2 cellular contexts compared by ENCODE assay signal in the genomic region with DNA sequence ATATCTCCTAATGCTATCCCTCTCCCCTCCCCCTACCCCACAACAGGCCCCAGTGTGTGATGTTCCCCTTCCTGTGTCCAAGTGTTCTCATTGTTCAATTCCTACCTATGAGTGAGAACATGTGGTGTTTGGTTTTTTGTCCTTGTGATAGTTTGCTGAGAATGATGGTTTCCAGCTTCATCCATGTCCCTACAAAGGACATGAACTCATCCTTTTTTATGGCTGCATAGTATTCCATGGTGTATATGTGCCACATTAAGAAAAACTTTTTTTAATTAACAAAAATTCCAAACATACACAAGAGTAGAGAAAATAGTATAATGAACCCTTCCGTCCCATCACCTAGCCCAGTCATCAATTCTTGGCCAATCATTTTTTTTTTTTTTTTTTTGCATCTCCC.
TF ChIP-seq lines count a peak whose summit lies in the region.

No MANE protein-coding gene starts in this region.

TF ChIP-seq in HEK293, 187 proteins besides CTCF, POLR2A, EP300 and RAD21:
- TF ChIP-seq ZNF580 (tag by site-specific recombination; IDR thresholded peaks at IDR 0.05), result peak; percentile 58; the same call in 1 of the 2 replicates
- TF ChIP-seq ZNF146 (tag by site-specific recombination; IDR thresholded peaks at IDR 0.05), result peak; percentile 86
TF ChIP-seq in HEK293: peak in this region for 2; not testable (repeated sequence) for 185.

TF ChIP-seq in K562, 482 proteins besides CTCF, POLR2A, EP300 and RAD21:
- TF ChIP-seq ZNF146 (CRISPR knock-in tag; IDR thresholded peaks at IDR 0.05; ENCODE audit: unreplicated experiment), result peak; percentile 23
- TF ChIP-seq BCOR (IDR thresholded peaks at IDR 0.05), result peak; percentile 57; the same call in 1 of the 2 replicates
